In the genomic region with DNA sequence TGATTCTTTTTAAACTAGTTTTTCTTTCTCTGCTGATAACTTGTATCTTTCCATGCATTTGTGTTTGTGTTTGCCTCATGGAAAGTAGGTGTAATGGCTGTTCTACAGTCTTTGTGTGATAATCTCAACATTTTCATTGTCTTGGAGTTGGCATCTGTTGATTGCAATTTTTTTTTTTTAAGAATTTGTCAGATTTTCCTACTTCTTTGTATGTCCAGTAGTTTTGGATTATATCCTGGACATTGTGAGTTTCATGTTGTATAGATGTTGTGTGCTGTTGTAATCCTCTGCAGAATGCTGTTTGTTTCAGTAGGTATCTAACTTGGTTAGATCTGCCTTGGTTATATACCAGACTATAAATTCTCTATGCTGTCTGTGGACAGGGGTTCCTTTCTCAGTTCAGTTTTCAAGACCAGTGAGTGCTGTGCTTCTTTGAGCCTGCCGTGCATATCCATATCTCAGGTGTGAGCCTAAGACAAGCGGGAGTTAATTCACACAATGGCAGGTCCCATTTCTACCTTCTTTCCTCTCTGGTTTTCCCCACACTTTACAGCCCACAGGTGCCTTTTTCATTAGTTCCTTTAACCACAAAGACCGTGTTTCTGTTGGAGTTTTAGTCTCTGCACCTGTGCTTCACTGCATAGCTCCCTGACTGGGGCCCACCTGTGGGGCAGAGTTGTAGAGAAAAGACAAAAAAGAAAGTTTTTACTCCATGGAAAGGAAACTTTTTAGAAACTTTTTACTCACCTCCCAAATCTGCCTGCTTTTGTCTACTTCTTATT, we compare ENCODE assay signal across 1 cellular context.
A peak's percentile ranks its signal among the peaks of the same experiment; 100 is the strongest.
TF ChIP-seq lines count a peak whose summit lies in the region.

No MANE protein-coding gene starts in this region.

TF ChIP-seq in H1, 55 proteins besides CTCF, POLR2A, EP300 and RAD21:
- TF ChIP-seq TCF12 (IDR thresholded peaks at IDR 0.05; ENCODE audit: low read depth, low read length) (0 out of 2 replicates have a peak, but pooled peaks have one; percentile 63), TAF7 (optimal IDR thresholded peaks at IDR 0.05; ENCODE audit: borderline replicate concordance, low read depth, low read length) (no peak)
